In genomic region chr2:204776781-204777559, GRCh38 we compare ENCODE assay signal across 19 cellular contexts.
DNase-seq lines count a peak whose midpoint lies in the region; ATAC-seq and TF ChIP-seq lines count a peak whose summit lies in the region.
"Had no signal": no experiment of that assay in that cellular context is flagged by ENCODE, and none has a peak within 500 bp of the region (broad histone marks: within the 10 kb centered on the region; RNA-seq: fewer than 3 reads in every experiment).

No MANE protein-coding gene starts in this region.

- no peak for TF ChIP-seq CTCF in AG09319 (IDR thresholded peaks at IDR 0.05; ENCODE audit: low read depth, low read length)
- TF ChIP-seq CTCF in HFFc6 (IDR thresholded peaks at IDR 0.05), result no peak
- no peak for TF ChIP-seq CTCF in fibroblast of pulmonary artery (IDR thresholded peaks at IDR 0.05; ENCODE audit: low read length, missing control alignments)
- TF ChIP-seq CTCF in activated CD8-positive, alpha-beta T cell treated with anti-CD3 and anti-CD28 coated beads for 36 hours (IDR thresholded peaks at IDR 0.05), result no peak
- no peak for TF ChIP-seq CTCF in coronary artery (IDR thresholded peaks at IDR 0.05)

- H3K4me2 ChIP-seq in trophoblast cell (ENCODE audit: low read length), result no peak overlapping the region

- DNase-seq in AG09319 (ENCODE audit: extremely low read depth, low read depth) (peak; percentile 35), HFFc6 (no peak), adipocyte (ENCODE audit: low read depth) (peak; percentile 54), fibroblast of pulmonary artery (ENCODE audit: low read depth) (peak; percentile 53), trophoblast cell (no peak), coronary artery (ENCODE audit: low spot score) (no peak)
- DNase-seq in activated CD8-positive, alpha-beta T cell treated with anti-CD3 and anti-CD28 coated beads for 36 hours, result no peak
- DNase-seq: activated CD4-positive, alpha-beta memory T cell treated with anti-CD3 and anti-CD28 coated beads for 36 hours; activated naive CD8-positive, alpha-beta T cell treated with anti-CD3 and anti-CD28 coated beads, Interleukin-2, amount 10 ng/mL, durations not matched to agents 7 days and 5 days; activated T-cell treated with anti-CD3 and anti-CD28 coated beads, Interleukin-2, amount 50 U/mL, for 72 hours; GF-D8; H7; mammary epithelial cell; MM.1S; NCI-H2081; stimulated activated CD4-positive, alpha-beta T cell treated with anti-CD3 and anti-CD28 coated beads, Interleukin-15, amount 100 ng/mL, for 24 hours had no signal

- H3K23ac ChIP-seq in trophoblast cell (ENCODE audit: low read length), result no peak overlapping the region

- no peak overlapping the region for H3K4ac ChIP-seq in trophoblast cell (ENCODE audit: low read depth, low read length)

- no peak overlapping the region for H3K4me3 ChIP-seq in adipocyte (ENCODE audit: low read length)
- H3K4me3 ChIP-seq in fibroblast of pulmonary artery (replicated peaks; ENCODE audit: low read depth, low read length), result no peak overlapping the region
- H3K4me3 ChIP-seq in trophoblast cell (ENCODE audit: low read depth, low read length), result no peak overlapping the region
- H3K4me3 ChIP-seq in coronary artery, result no peak overlapping the region

- no peaks in the 10 kb centered on the region for H3K9me3 ChIP-seq in adipocyte (ENCODE audit: control insufficient read depth, low read length)
- H3K9me3 ChIP-seq in trophoblast cell (ENCODE audit: insufficient read depth, low read depth, low read length), result no peaks in the 10 kb centered on the region

- H3K79me2 ChIP-seq in trophoblast cell (ENCODE audit: control insufficient read depth, insufficient read depth, low read length, poor library complexity), result no peaks in the 10 kb centered on the region

- H3K79me1 ChIP-seq in trophoblast cell (ENCODE audit: low read length), result no peaks in the 10 kb centered on the region

- POLR2A ChIA-PET in activated CD8-positive, alpha-beta T cell treated with anti-CD3 and anti-CD28 coated beads for 36 hours (lab: Charles Lee), result no interaction called here

- no peaks in the 10 kb centered on the region for H3K27me3 ChIP-seq in adipocyte (replicated peaks; ENCODE audit: control insufficient read depth, insufficient read depth, low read length)
- no peaks in the 10 kb centered on the region for H3K27me3 ChIP-seq in trophoblast cell (ENCODE audit: insufficient read depth, low read length)

- H2BK5ac ChIP-seq in trophoblast cell (ENCODE audit: low read depth, low read length, poor library complexity), result no peak overlapping the region

- no peak overlapping the region for H3K4me3 Mint-ChIP-seq in HFFc6
- no peak overlapping the region for H3K4me3 Mint-ChIP-seq in activated CD8-positive, alpha-beta T cell treated with anti-CD3 and anti-CD28 coated beads for 36 hours
- H3K4me3 Mint-ChIP-seq: activated CD4-positive, alpha-beta memory T cell treated with anti-CD3 and anti-CD28 coated beads for 36 hours; activated naive CD8-positive, alpha-beta T cell treated with anti-CD3 and anti-CD28 coated beads, Interleukin-2, amount 10 ng/mL, durations not matched to agents 7 days and 5 days; activated T-cell treated with anti-CD3 and anti-CD28 coated beads, Interleukin-2, amount 50 U/mL, for 72 hours; natural killer cell treated with Interleukin-12 subunit alpha and Interleukin-12 subunit beta and Interleukin-15 and Interleukin-18, amount 100 ng/mL, for 72 hours; stimulated activated naive CD8-positive, alpha-beta T cell treated with anti-CD3 and anti-CD28 coated beads, Interleukin-15, Interleukin-2, amounts not matched to agents 100 ng/mL and 50 ng/mL, for 24 hours had no signal

- H2AFZ ChIP-seq in trophoblast cell (ENCODE audit: insufficient read depth, low read length, poor library complexity), result no peak overlapping the region

- no peak overlapping the region for H4K91ac ChIP-seq in trophoblast cell (ENCODE audit: low read depth, low read length)

- H3K14ac ChIP-seq in trophoblast cell (ENCODE audit: low read length), result no peak overlapping the region

- no peaks in the 10 kb centered on the region for H3K27me3 Mint-ChIP-seq in HFFc6 (ENCODE audit: insufficient read depth)
- H3K27me3 Mint-ChIP-seq in activated CD8-positive, alpha-beta T cell treated with anti-CD3 and anti-CD28 coated beads for 36 hours, result peaks cover 6% of the 10 kb centered on the region

- no peaks in the 10 kb centered on the region for H3K9me3 Mint-ChIP-seq in HFFc6
- no peaks in the 10 kb centered on the region for H3K9me3 Mint-ChIP-seq in activated CD8-positive, alpha-beta T cell treated with anti-CD3 and anti-CD28 coated beads for 36 hours
- H3K9me3 Mint-ChIP-seq: activated CD4-positive, alpha-beta memory T cell treated with anti-CD3 and anti-CD28 coated beads for 36 hours; activated naive CD8-positive, alpha-beta T cell treated with anti-CD3 and anti-CD28 coated beads, Interleukin-2, amount 10 ng/mL, durations not matched to agents 7 days and 5 days; activated T-cell treated with anti-CD3 and anti-CD28 coated beads, Interleukin-2, amount 50 U/mL, for 72 hours; stimulated activated naive CD8-positive, alpha-beta T cell treated with anti-CD3 and anti-CD28 coated beads, Interleukin-15, Interleukin-2, amounts not matched to agents 100 ng/mL and 50 ng/mL, for 24 hours had no signal

- CTCF ChIA-PET in activated CD8-positive, alpha-beta T cell treated with anti-CD3 and anti-CD28 coated beads for 36 hours (lab: Charles Lee), result no interaction called here

- H3K27ac Mint-ChIP-seq in HFFc6, result peak overlapping the region; percentile 45; the same call in 1 of the 2 replicates
- H3K27ac Mint-ChIP-seq in activated CD8-positive, alpha-beta T cell treated with anti-CD3 and anti-CD28 coated beads for 36 hours, result no peak overlapping the region
- H3K27ac Mint-ChIP-seq: activated CD4-positive, alpha-beta memory T cell treated with anti-CD3 and anti-CD28 coated beads for 36 hours; activated naive CD8-positive, alpha-beta T cell treated with anti-CD3 and anti-CD28 coated beads, Interleukin-2, amount 10 ng/mL, durations not matched to agents 7 days and 5 days; activated T-cell treated with anti-CD3 and anti-CD28 coated beads, Interleukin-2, amount 50 U/mL, for 72 hours; natural killer cell treated with Interleukin-12 subunit alpha and Interleukin-12 subunit beta and Interleukin-15 and Interleukin-18, amount 100 ng/mL, for 72 hours; stimulated activated naive CD8-positive, alpha-beta T cell treated with anti-CD3 and anti-CD28 coated beads, Interleukin-15, Interleukin-2, amounts not matched to agents 100 ng/mL and 50 ng/mL, for 24 hours had no signal

- no peak overlapping the region for H3K18ac ChIP-seq in trophoblast cell (ENCODE audit: low read length)

- H4K12ac ChIP-seq in trophoblast cell (ENCODE audit: low read depth, low read length), result no peak overlapping the region

- intact Hi-C loops in activated CD8-positive, alpha-beta T cell treated with anti-CD3 and anti-CD28 coated beads for 36 hours (cut with micrococcal nuclease), result no loop called here

- no peak overlapping the region for H3K9ac ChIP-seq in adipocyte (ENCODE audit: low read length)
- H3K9ac ChIP-seq in trophoblast cell (ENCODE audit: low read length), result no peak overlapping the region

- H3K4me1 Mint-ChIP-seq in HFFc6 (ENCODE audit: low read depth), result peaks cover 22% of the 10 kb centered on the region
- no peaks in the 10 kb centered on the region for H3K4me1 Mint-ChIP-seq in activated CD8-positive, alpha-beta T cell treated with anti-CD3 and anti-CD28 coated beads for 36 hours (ENCODE audit: low read depth)
- H3K4me1 Mint-ChIP-seq: activated naive CD8-positive, alpha-beta T cell treated with anti-CD3 and anti-CD28 coated beads, Interleukin-2, amount 10 ng/mL, durations not matched to agents 7 days and 5 days had no signal

- H4K8ac ChIP-seq in trophoblast cell (ENCODE audit: low read depth, low read length), result no peak overlapping the region

- H3K36me3 ChIP-seq in adipocyte (ENCODE audit: control insufficient read depth, insufficient read depth, low read length, severe bottlenecking) (no peaks in the 10 kb centered on the region), trophoblast cell (ENCODE audit: control insufficient read depth in 1 of 2, insufficient read depth in 2 of 2, low read length in 2 of 2) (no peaks in the 10 kb centered on the region)

- no peak overlapping the region for H2BK120ac ChIP-seq in trophoblast cell (ENCODE audit: insufficient read depth, low read length, poor library complexity)

- no CpG with 5 or more reads among the region's 1 CpG for WGBS in trophoblast cell (ENCODE audit: extremely low coverage, insufficient coverage, insufficient read length)

- peaks cover 5% of the 10 kb centered on the region; the same call in 1 of the 2 replicates for H3K36me3 Mint-ChIP-seq in HFFc6 (ENCODE audit: low read depth)
- H3K36me3 Mint-ChIP-seq in activated CD8-positive, alpha-beta T cell treated with anti-CD3 and anti-CD28 coated beads for 36 hours (ENCODE audit: low read depth), result no peaks in the 10 kb centered on the region
- H3K36me3 Mint-ChIP-seq: activated CD4-positive, alpha-beta memory T cell treated with anti-CD3 and anti-CD28 coated beads for 36 hours; activated naive CD8-positive, alpha-beta T cell treated with anti-CD3 and anti-CD28 coated beads, Interleukin-2, amount 10 ng/mL, durations not matched to agents 7 days and 5 days; natural killer cell treated with Interleukin-12 subunit alpha and Interleukin-12 subunit beta and Interleukin-15 and Interleukin-18, amount 100 ng/mL, for 72 hours had no signal

- H3K27ac ChIP-seq in trophoblast cell (ENCODE audit: low read depth, low read length) (no peak overlapping the region), coronary artery (no peak overlapping the region)

- ATAC-seq in HG02981 (IDR thresholded peaks at IDR 0.05; ENCODE audit: unreplicated experiment), result no peak
- no peak for ATAC-seq in activated CD8-positive, alpha-beta T cell treated with anti-CD3 and anti-CD28 coated beads for 36 hours
- ATAC-seq: activated T-cell treated with anti-CD3 and anti-CD28 coated beads, Interleukin-2, amount 50 U/mL, for 72 hours; natural killer cell treated with Interleukin-12 subunit alpha and Interleukin-12 subunit beta and Interleukin-15 and Interleukin-18, amount 100 ng/mL, for 72 hours had no signal

- H2BK12ac ChIP-seq in trophoblast cell (ENCODE audit: low read length), result no peak overlapping the region

- H3K4me1 ChIP-seq in adipocyte (ENCODE audit: control insufficient read depth, insufficient read depth, low read length) (peaks cover 28% of the 10 kb centered on the region), trophoblast cell (ENCODE audit: control insufficient read depth in 1 of 2, insufficient read depth in 2 of 2, low read length in 2 of 2) (no peaks in the 10 kb centered on the region)

- no peak overlapping the region for H2AK5ac ChIP-seq in trophoblast cell (ENCODE audit: low read length)

Comparison
In these comparisons a context has a peak if more than half of its experiments do, and no peak if none do; other contexts are left out.
1. DNase-seq: peak in AG09319 (single experiment), adipocyte (single experiment) and fibroblast of pulmonary artery (single experiment); none in HFFc6 (single experiment), trophoblast cell (0 of 2), activated CD8-positive, alpha-beta T cell treated with anti-CD3 and anti-CD28 coated beads for 36 hours (single experiment) and coronary artery (single experiment).